18 cellular contexts compared by ENCODE assay signal in the genomic region with DNA sequence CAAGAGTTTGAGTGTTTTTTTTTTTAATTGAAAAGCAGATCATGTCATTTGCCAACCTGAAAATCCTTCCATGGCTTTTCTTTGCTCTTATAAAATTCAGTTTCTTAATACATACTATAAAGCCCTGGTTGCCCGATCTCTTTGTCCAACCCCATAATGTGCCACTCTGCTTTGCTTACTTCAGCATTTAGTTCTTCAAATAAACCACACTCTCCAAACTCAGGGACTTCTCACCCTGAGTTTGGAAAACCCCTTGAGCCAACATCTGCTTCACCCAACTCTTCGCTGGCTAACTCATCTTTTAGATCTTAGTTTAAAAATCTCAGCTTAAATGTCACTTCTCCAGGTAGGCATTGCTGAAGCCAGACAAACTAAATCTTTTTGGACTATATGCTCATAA. TPM values are rescaled to one million over a fixed set of nuclear protein-coding genes. Genes with fewer than 3 reads are reported as not detected.
DNase-seq lines count a peak whose midpoint lies in the region; TF ChIP-seq lines count a peak whose summit lies in the region.
"Had no signal": no experiment of that assay in that cellular context is flagged by ENCODE, and none has a peak within 500 bp of the region (broad histone marks: within the 10 kb centered on the region; RNA-seq: fewer than 3 reads in every experiment).

No MANE protein-coding gene starts in this region.

- no peaks in the 10 kb centered on the region for H3K9me2 ChIP-seq in MM.1S (replicated peaks; ENCODE audit: insufficient read depth, low read length)

- no peak overlapping the region for H2BK15ac ChIP-seq in mesenchymal stem cell (ENCODE audit: low read depth, poor library complexity, severe bottlenecking)

- no peak overlapping the region for H2AFZ ChIP-seq in MM.1S (ENCODE audit: low read length)
- H2AFZ ChIP-seq in mesenchymal stem cell (ENCODE audit: low read depth, low read length): no peak overlapping the region

- 95% methylated on average over 2 of the region's 2 CpGs for WGBS in mesenchymal stem cell

- H2BK120ac ChIP-seq in mesenchymal stem cell (ENCODE audit: low read depth, low read length): no peak overlapping the region

- H3K4ac ChIP-seq in mesenchymal stem cell (ENCODE audit: low read depth in 1 of 2, low read length in 2 of 2): peak overlapping the region in 1 of 2 experiments; percentile 75

- H3K4me1 ChIP-seq in MM.1S (ENCODE audit: low read length) (peaks cover 21% of the 10 kb centered on the region), mesenchymal stem cell (ENCODE audit: control insufficient read depth, insufficient read depth, low read depth, low read length) (peaks cover 17% of the 10 kb centered on the region), uterus (peaks cover 0 to 3% of the 10 kb centered on the region in 2 donors)

- no peaks in the 10 kb centered on the region for H3K36me3 ChIP-seq in MM.1S (replicated peaks; ENCODE audit: insufficient read depth, low read length)
- peaks cover 10 to 24% of the 10 kb centered on the region in 2 experiments for H3K36me3 ChIP-seq in mesenchymal stem cell (ENCODE audit: control insufficient read depth in 1 of 2, insufficient read depth in 2 of 2, low read depth in 1 of 2, low read length in 2 of 2)
- no peaks in the 10 kb centered on the region for H3K36me3 ChIP-seq in uterus

- H2AK5ac ChIP-seq in mesenchymal stem cell (ENCODE audit: low read length, severe bottlenecking): peak overlapping the region; percentile 26

- peak overlapping the region; percentile 69 for H3K4me3 ChIP-seq in GM12865 (ENCODE audit: low read depth, low read length)
- H3K4me3 ChIP-seq in MM.1S (ENCODE audit: low read length): no peak overlapping the region
- no peak overlapping the region for H3K4me3 ChIP-seq in mesenchymal stem cell (ENCODE audit: insufficient read depth in 1 of 2, low read depth in 1 of 2, low read length in 2 of 2)
- H3K4me3 ChIP-seq in uterus: no peak overlapping the region
- H3K4me3 ChIP-seq: body of pancreas had no signal

- no peak overlapping the region for H2BK5ac ChIP-seq in mesenchymal stem cell (ENCODE audit: low read depth, low read length, poor library complexity, severe bottlenecking)

- H4K20me1 ChIP-seq in MM.1S (ENCODE audit: insufficient read depth, low read length): no peaks in the 10 kb centered on the region

- no peak overlapping the region for H3K18ac ChIP-seq in mesenchymal stem cell (ENCODE audit: low read depth in 1 of 2, low read length in 2 of 2)

- no peak overlapping the region for H3K23ac ChIP-seq in mesenchymal stem cell (ENCODE audit: low read length in 2 of 2)

- H3K9ac ChIP-seq in MM.1S (ENCODE audit: low read length) (no peak overlapping the region), mesenchymal stem cell (ENCODE audit: low read length) (no peak overlapping the region)

- intact Hi-C loops in uterus (cut with DNase I; ENCODE audit: low total_unique reads) (no loop called here), posterior cingulate gyrus (cut with DNase I) (no loop called here)

- H4K91ac ChIP-seq in mesenchymal stem cell (ENCODE audit: low read length): no peak overlapping the region

- H3K27ac ChIP-seq in MM.1S (ENCODE audit: low read length): no peak overlapping the region
- no peak overlapping the region for H3K27ac ChIP-seq in mesenchymal stem cell (ENCODE audit: low read length, poor library complexity, severe bottlenecking)
- H3K27ac ChIP-seq in uterus: no peak overlapping the region

- no peaks in the 10 kb centered on the region for H3K79me1 ChIP-seq in mesenchymal stem cell (replicated peaks; ENCODE audit: low read length, poor library complexity, severe bottlenecking)

- TF ChIP-seq CTCF in GM12865 (IDR thresholded peaks at IDR 0.05; ENCODE audit: insufficient read depth, low read depth, low read length, missing control alignments) (no peak), MM.1S (IDR thresholded peaks at IDR 0.05; ENCODE audit: low read length) (no peak), uterus (IDR thresholded peaks at IDR 0.05) (no peak)

- DNase-seq in GM12865 (ENCODE audit: low read depth) (peak; percentile 64), MM.1S (peak; percentile 15), mesenchymal stem cell (no peak), uterus (no peak), posterior cingulate gyrus (no peak)
- no peak for DNase-seq in effector CD8-positive, alpha-beta T cell (lab: John Stamatoyannopoulos, UW)
- DNase-seq in activated CD4-positive, CD25-positive, alpha-beta regulatory T cell (lab: John Stamatoyannopoulos, UW): no peak
- DNase-seq: activated naive CD4-positive, alpha-beta T cell treated with Interleukin-2 at 50 U/mL for 16 hours; adrenal gland; body of pancreas; hypothalamus; immature natural killer cell; Kasumi-1; left colon; NCI-H446 treated with DMSO at 0.1 percent for 48 hours; stimulated activated CD4-positive, alpha-beta T cell treated with anti-CD3 and anti-CD28 coated beads, Interleukin-1b, Interleukin-23, amount 100 ng/mL, for 48 hours; trophoblast cell had no signal

- H3K27me3 ChIP-seq in MM.1S (replicated peaks; ENCODE audit: insufficient read depth, low read length): no peaks in the 10 kb centered on the region
- no peaks in the 10 kb centered on the region for H3K27me3 ChIP-seq in mesenchymal stem cell (ENCODE audit: control insufficient read depth in 1 of 2, insufficient read depth in 1 of 2, low read length in 2 of 2)
- no peaks in the 10 kb centered on the region for H3K27me3 ChIP-seq in uterus
- H3K27me3 ChIP-seq: adrenal gland, body of pancreas, gastroesophageal sphincter had no signal

- H3K14ac ChIP-seq in mesenchymal stem cell (ENCODE audit: low read length in 2 of 2): no peak overlapping the region

- H4K8ac ChIP-seq in mesenchymal stem cell (ENCODE audit: low read length): no peak overlapping the region

- H2BK12ac ChIP-seq in mesenchymal stem cell (ENCODE audit: low read length in 2 of 2): peak overlapping the region in 1 of 2 experiments; percentile 10

- no peak for TF ChIP-seq POLR2A in uterus (IDR thresholded peaks at IDR 0.05)

- H3K4me2 ChIP-seq in MM.1S (ENCODE audit: low read depth, low read length) (peak overlapping the region; percentile 72), mesenchymal stem cell (ENCODE audit: low read length, poor library complexity, severe bottlenecking) (no peak overlapping the region)

- H3K9me3 ChIP-seq in MM.1S (replicated peaks; ENCODE audit: insufficient read depth, low read length) (no peaks in the 10 kb centered on the region), mesenchymal stem cell (ENCODE audit: control insufficient read depth, low read length) (no peaks in the 10 kb centered on the region), uterus (no peaks in the 10 kb centered on the region)
- H3K9me3 ChIP-seq: adrenal gland, body of pancreas, gastroesophageal sphincter had no signal

- peaks cover 26% of the 10 kb centered on the region for H3K79me2 ChIP-seq in MM.1S (ENCODE audit: low read length)

- peaks cover 6% of the 10 kb centered on the region; the same call in 1 of the 2 replicates for H3F3A ChIP-seq in MM.1S (ENCODE audit: insufficient read depth, low read length)

RNA-seq across cellular contexts. Expression of gene STAT1, which starts 1.3 kb away (rescaled TPM):
- 77.9 TPM for polyA plus RNA-seq in mesenchymal stem cell (2013, experiment 1 of 2)
- 78.1 TPM for polyA plus RNA-seq in mesenchymal stem cell (2013, experiment 2 of 2)
- total RNA-seq in uterus: 10 to 100 TPM; 20.7 to 83.0 (median 56.1) TPM

Comparison
In these comparisons a context has a peak if more than half of its experiments do, and no peak if none do; other contexts are left out.
1. DNase-seq: peak in GM12865 (single experiment) and MM.1S (single experiment); none in mesenchymal stem cell (single experiment), effector CD8-positive, alpha-beta T cell (single experiment), uterus (0 of 2), posterior cingulate gyrus (0 of 10) and activated CD4-positive, CD25-positive, alpha-beta regulatory T cell (0 of 4).